ENCODE assay signal across 8 cellular contexts in the genomic region with DNA sequence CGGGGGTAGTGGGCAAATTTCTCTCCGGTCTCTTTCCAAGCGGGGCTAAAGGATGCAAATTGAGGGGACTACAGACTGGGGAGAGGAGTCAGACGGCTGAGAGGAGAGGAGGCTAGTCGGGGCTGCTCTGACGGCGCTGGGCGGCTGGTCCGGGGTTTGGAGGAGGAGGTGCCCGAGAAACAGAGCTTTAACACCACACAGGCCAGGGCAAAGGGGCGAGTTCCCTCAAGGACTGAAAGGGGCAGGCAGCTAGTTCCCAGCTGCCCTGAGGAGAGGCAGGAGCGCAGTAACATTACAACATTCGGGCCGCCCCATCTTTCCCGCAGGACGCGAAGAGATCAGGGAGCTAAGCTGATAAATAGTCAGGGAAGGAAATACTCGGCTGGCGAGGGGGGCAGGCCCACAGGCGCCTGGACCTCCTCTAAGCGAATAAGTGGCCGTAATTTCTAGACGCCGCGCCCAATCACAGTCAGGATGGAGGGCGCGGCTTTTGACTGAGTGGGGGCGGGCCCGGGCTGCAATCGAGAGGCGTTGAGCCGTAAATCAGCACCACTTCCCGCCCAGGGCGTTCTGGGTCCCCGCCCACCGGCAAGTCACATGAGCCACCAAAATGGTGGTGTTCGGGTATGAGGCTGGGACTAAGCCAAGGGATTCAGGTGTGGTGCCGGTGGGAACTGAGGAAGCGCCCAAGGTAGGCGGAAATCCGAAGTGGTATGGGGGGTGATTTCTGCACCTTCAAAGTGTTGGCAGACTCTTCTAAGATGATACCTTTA. TPM values are rescaled to one million over a fixed set of nuclear protein-coding genes. Genes with fewer than 3 reads are reported as not detected.
A peak's percentile ranks its signal among the peaks of the same experiment; 100 is the strongest.
DNase-seq lines count a peak whose midpoint lies in the region; ATAC-seq and TF ChIP-seq lines count a peak whose summit lies in the region.

TMEM126B (plus strand) TSS at position 596 of the 773 bp plus-strand sequence; CDS start at position 611, 15 bp downstream.

- no peaks in the 10 kb centered on the region for H3K27me3 ChIP-seq in thymus (ENCODE audit: control insufficient read depth, insufficient read depth)

- H3K36me3 ChIP-seq in thymus (ENCODE audit: control insufficient read depth, insufficient read depth) = no peaks in the 10 kb centered on the region

- H3K27ac Mint-ChIP-seq in activated naive CD8-positive, alpha-beta T cell = peak within 1 kb of the TSS; percentile 99
- H3K27ac Mint-ChIP-seq in osteocyte (ENCODE audit: unreplicated experiment) = peak within 1 kb of the TSS; percentile 97

- H3K9me3 ChIP-seq in thymus (ENCODE audit: control insufficient read depth) = no peaks in the 10 kb centered on the region

- peak; percentile 99 for ATAC-seq in HG02623 (IDR thresholded peaks at IDR 0.05; ENCODE audit: unreplicated experiment)

- peaks cover 45% of the 10 kb centered on the region for H3K4me1 Mint-ChIP-seq in activated naive CD8-positive, alpha-beta T cell (ENCODE audit: low read depth)
- H3K4me1 Mint-ChIP-seq in osteocyte (ENCODE audit: unreplicated experiment) = peaks cover 22% of the 10 kb centered on the region

- H3K4me3 ChIP-seq in thymus (ENCODE audit: low read length) = peak within 1 kb of the TSS; percentile 82

- POLR2A ChIA-PET in GM10248 (lab: Yijun Ruan, JAX) = interaction anchor here (0.5 to 1.4 kb wide), 3 partner anchors 19 to 1513 kb away, joined by 4 to 11 read pairs (median 6); partner anchors contain the start of gene TMEM126A

- no peaks in the 10 kb centered on the region for H3K27me3 Mint-ChIP-seq in activated naive CD8-positive, alpha-beta T cell
- peaks cover 11% of the 10 kb centered on the region for H3K27me3 Mint-ChIP-seq in osteocyte (ENCODE audit: unreplicated experiment)

- under 1% methylated on average over 41 of the region's 41 CpGs for whole genome bisulfite sequencing in thymus

- TF ChIP-seq CTCF in GM10248 (IDR thresholded peaks at IDR 0.05; ENCODE audit: control extremely low read depth, extremely low read depth, low read depth, missing control alignments) (no peak), osteocyte (IDR thresholded peaks at IDR 0.05) (no peak)

- CTCF ChIA-PET in GM10248 (lab: Yijun Ruan, JAX) = interaction anchor here (0.7 to 2.3 kb wide), 5 partner anchors 9 to 37 kb away, joined by 3 to 10 read pairs (median 4); partner anchors contain the start of genes CREBZF and TMEM126A

- H3K4me3 Mint-ChIP-seq in activated naive CD8-positive, alpha-beta T cell = peak within 1 kb of the TSS; percentile 100
- peak within 1 kb of the TSS; percentile 98 for H3K4me3 Mint-ChIP-seq in osteocyte (ENCODE audit: unreplicated experiment)

- DNase-seq in GM10248 (ENCODE audit: extremely low spot score) (peak; percentile 91), NCI-H1105 (lab: John Stamatoyannopoulos, UW) (peak; percentile 98), SKM-1 treated with dmso at 0.1 percent for 144 hours (lab: John Stamatoyannopoulos, UW; ENCODE audit: unreplicated experiment) (peak; percentile 98), glomerular visceral epithelial cell (ENCODE audit: extremely low spot score) (peak; percentile 95), osteocyte (ENCODE audit: extremely low spot score, unreplicated experiment) (peak; percentile 98)

- H3K4me1 ChIP-seq in thymus (ENCODE audit: control insufficient read depth, insufficient read depth, low read length) = peaks cover 5% of the 10 kb centered on the region

- H3K27ac ChIP-seq in thymus (ENCODE audit: low read depth) = peak within 1 kb of the TSS; percentile 91

- H3K36me3 Mint-ChIP-seq in activated naive CD8-positive, alpha-beta T cell = no peaks in the 10 kb centered on the region
- H3K36me3 Mint-ChIP-seq in osteocyte (ENCODE audit: unreplicated experiment) = peaks cover 3% of the 10 kb centered on the region

- no peaks in the 10 kb centered on the region for H3K9me3 Mint-ChIP-seq in activated naive CD8-positive, alpha-beta T cell (ENCODE audit: low read depth)
- H3K9me3 Mint-ChIP-seq in osteocyte (ENCODE audit: unreplicated experiment) = no peaks in the 10 kb centered on the region

RNA-seq across cellular contexts. Expression of gene TMEM126B, which starts in this region (rescaled TPM):
- 44.3 and 49.0 TPM in 2 replicates for total RNA-seq in osteocyte
- polyA plus RNA-seq in thymus = 107 TPM

Comparison
In these comparisons a context has a peak if more than half of its experiments do, and no peak if none do; other contexts are left out.
1. Peak in every context shown above with its lines: DNase-seq, ATAC-seq, H3K4me3 ChIP-seq and H3K27ac ChIP-seq.